ENCODE assay signal across 8 cellular contexts in the genomic region with DNA sequence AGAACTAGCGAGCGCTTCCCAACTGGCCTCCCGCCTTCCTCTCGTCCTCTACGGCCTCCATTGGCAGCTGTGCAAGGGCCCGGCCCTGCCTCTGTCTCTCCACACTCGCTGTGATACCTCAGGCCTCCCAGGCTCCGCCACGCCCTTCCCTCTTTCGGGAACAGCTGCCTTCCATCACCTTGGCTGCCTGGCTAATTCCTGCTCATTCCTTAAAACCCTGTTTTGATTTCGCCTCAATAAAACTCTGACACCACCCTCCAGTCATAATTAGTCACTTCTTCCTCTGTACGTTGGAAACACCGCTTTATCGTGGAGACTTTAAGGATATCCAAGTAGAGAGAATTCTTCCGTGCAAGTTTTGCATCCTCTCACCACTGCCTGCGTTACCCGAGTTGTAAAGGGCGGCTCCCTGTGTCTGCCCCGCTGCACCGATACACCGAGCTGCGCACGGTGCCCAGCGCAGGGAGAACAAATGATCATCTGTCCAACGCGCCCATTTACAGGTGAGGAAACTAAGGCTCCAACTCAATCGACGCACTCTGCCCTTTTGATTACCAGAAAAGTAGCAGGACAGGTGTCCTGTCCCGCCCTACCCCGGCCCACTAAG.
A peak's percentile ranks its signal among the peaks of the same experiment; 100 is the strongest.
DNase-seq lines count a peak whose midpoint lies in the region; ATAC-seq, FAIRE-seq and TF ChIP-seq lines count a peak whose summit lies in the region.

No MANE protein-coding gene starts in this region.

- H3K36me3 ChIP-seq in PC-9 (ENCODE audit: low read depth) (no peaks in the 10 kb centered on the region), endothelial cell of umbilical vein (ENCODE audit: control insufficient read depth in 2 of 2, extremely low read depth in 1 of 2, insufficient read depth in 2 of 2, low read length in 2 of 2) (no peaks in the 10 kb centered on the region), rectal smooth muscle tissue (ENCODE audit: control insufficient read depth, insufficient read depth, low read length) (no peaks in the 10 kb centered on the region)

- H3K79me2 ChIP-seq in PC-9 (ENCODE audit: low read depth) (peaks cover 37% of the 10 kb centered on the region), endothelial cell of umbilical vein (ENCODE audit: control insufficient read depth, insufficient read depth, low read length) (no peaks in the 10 kb centered on the region)

- no peaks in the 10 kb centered on the region for H4K20me1 ChIP-seq in PC-9 (ENCODE audit: insufficient read depth)
- H4K20me1 ChIP-seq in endothelial cell of umbilical vein (replicated peaks; ENCODE audit: control insufficient read depth, extremely low read depth, insufficient read depth, low read length) = no peaks in the 10 kb centered on the region

- H3K27ac ChIP-seq in PC-9 = peak overlapping the region; percentile 69
- H3K27ac ChIP-seq in endothelial cell of umbilical vein (ENCODE audit: insufficient read depth, low read depth, low read length) = no peak overlapping the region
- H3K27ac ChIP-seq in rectal smooth muscle tissue (ENCODE audit: low read depth, low read length) = no peak overlapping the region

- H3K9me1 ChIP-seq in endothelial cell of umbilical vein (replicated peaks; ENCODE audit: control insufficient read depth, extremely low read depth, insufficient read depth, low read length) = no peaks in the 10 kb centered on the region

- TF ChIP-seq CTCF in PC-9 (conservative IDR thresholded peaks at IDR 0.05) (no peak), endothelial cell of umbilical vein (IDR thresholded peaks at IDR 0.05; ENCODE audit: extremely low read depth in 1 of 2, insufficient read depth in 1 of 2, low read depth in 1 of 2, low read length in 2 of 2) (no peak)

- in situ Hi-C loops in ACHN (cut with HindIII; ENCODE audit: low pct_ligation_motif_present, low pct_unique_long_range_greater_than_20kb, low sequenced_read_pairs) = no loop called here

- POLR2A ChIA-PET in PC-9 (lab: Charles Lee; ENCODE audit: unreplicated experiment) = interaction anchor here (0.6 to 1.5 kb wide), 2 partner anchors 25 to 156 kb away, joined by 3 to 12 read pairs; no protein-coding TSS in a partner anchor
- POLR2A ChIA-PET in endothelial cell of umbilical vein (lab: Charles Lee) = no interaction called here

- no peak for TF ChIP-seq POLR2A in endothelial cell of umbilical vein (IDR thresholded peaks at IDR 0.05; ENCODE audit: low read depth, low read length)
- no peak for TF ChIP-seq POLR2A in GM12892 (IDR thresholded peaks at IDR 0.05; ENCODE audit: low read depth, low read length)

- peak; percentile 47 for DNase-seq in ACHN
- peak; percentile 40 to 71 for DNase-seq in PC-9
- peak; percentile 53 for DNase-seq in endothelial cell of umbilical vein (ENCODE audit: low read depth, low spot score)
- DNase-seq in GM12892 (ENCODE audit: insufficient read length) = no peak
- no peak for DNase-seq in stimulated activated CD4-positive, alpha-beta T cell treated with anti-CD3 and anti-CD28 coated beads, Interleukin-4, amount 100 ng/mL, for 24 hours
- no peak for DNase-seq in left lobe of liver (ENCODE audit: low spot score)

- H3K27me3 ChIP-seq in PC-9 (ENCODE audit: insufficient read depth, low read depth) (no peaks in the 10 kb centered on the region), endothelial cell of umbilical vein (ENCODE audit: control insufficient read depth in 2 of 2, insufficient read depth in 2 of 2, low read length in 2 of 2) (peaks cover 2 to 7% of the 10 kb centered on the region in 2 experiments), rectal smooth muscle tissue (ENCODE audit: control insufficient read depth, insufficient read depth, low read length) (peaks cover 2% of the 10 kb centered on the region)

- H3K4me1 ChIP-seq in PC-9 (replicated peaks; ENCODE audit: insufficient read depth) = peaks cover 41% of the 10 kb centered on the region
- peaks cover 8% of the 10 kb centered on the region for H3K4me1 ChIP-seq in endothelial cell of umbilical vein (ENCODE audit: control insufficient read depth, extremely low read depth, insufficient read depth, low read length)
- H3K4me1 ChIP-seq in rectal smooth muscle tissue (ENCODE audit: control insufficient read depth, insufficient read depth, low read length) = peaks cover 9% of the 10 kb centered on the region

- intact Hi-C loops in PC-9 (cut with micrococcal nuclease; ENCODE audit: unreplicated experiment) = loop anchor here (1.0 kb wide), 2 partner anchors 10 to 206 kb away; no protein-coding TSS in a partner anchor
- intact Hi-C loops in endothelial cell of umbilical vein (cut with micrococcal nuclease) = no loop called here

- no peaks in the 10 kb centered on the region for H3K9me2 ChIP-seq in PC-9 (ENCODE audit: insufficient read depth)

- no TSS peak for BruUV-seq in PC-9 (replicated peaks; lab: Mats Ljungman, UMichigan)
- BruUV-seq in endothelial cell of umbilical vein (replicated peaks; lab: Mats Ljungman, UMichigan) = no TSS peak

- ATAC-seq in GM19397 (IDR thresholded peaks at IDR 0.05; ENCODE audit: unreplicated experiment) = peak; percentile 3
- no peak for ATAC-seq in left lobe of liver

- H2AFZ ChIP-seq in PC-9 (peak overlapping the region; percentile 50), endothelial cell of umbilical vein (ENCODE audit: low read depth, low read length) (peak overlapping the region; percentile 63)

- dilution Hi-C loops in endothelial cell of umbilical vein (cut with MboI; ENCODE audit: extremely low pct_ligation_motif_present, low sequenced_read_pairs) = no loop called here

- H3F3A ChIP-seq in PC-9 (ENCODE audit: insufficient read depth, low read depth) = peaks cover 32% of the 10 kb centered on the region

- H3K4me3 ChIP-seq in PC-9 = peak overlapping the region; percentile 61; the same call in 1 of the 2 replicates
- H3K4me3 ChIP-seq in endothelial cell of umbilical vein (replicated peaks in 1 of 3; ENCODE audit: insufficient read depth in 1 of 3, low read depth in 1 of 3, low read length in 3 of 3) = peak overlapping the region; percentile 34 to 52 (median 35)
- peak overlapping the region; percentile 49 for H3K4me3 ChIP-seq in rectal smooth muscle tissue (ENCODE audit: low read length)

- H3K4me2 ChIP-seq in PC-9 (peak overlapping the region; percentile 86), endothelial cell of umbilical vein (ENCODE audit: insufficient read depth, low read length) (peak overlapping the region; percentile 81)

- H3K9ac ChIP-seq in endothelial cell of umbilical vein (replicated peaks; ENCODE audit: extremely low read depth, insufficient read depth, low read length) (no peak overlapping the region), rectal smooth muscle tissue (ENCODE audit: low read length) (no peak overlapping the region)

- peak; percentile 97 for FAIRE-seq in endothelial cell of umbilical vein (lab: Jason Lieb, UNC)
- FAIRE-seq in GM12892 (lab: Jason Lieb, UNC) = no peak

- CTCF ChIA-PET in PC-9 (lab: Charles Lee) = interaction anchor here (1.1 kb wide), 1 partner anchor 25 kb away, joined by 5 read pairs; no protein-coding TSS in a partner anchor
- CTCF ChIA-PET in endothelial cell of umbilical vein (lab: Charles Lee) = no interaction called here

- H3K9me3 ChIP-seq in PC-9 (ENCODE audit: insufficient read depth, low read depth) = no peaks in the 10 kb centered on the region
- no peaks in the 10 kb centered on the region for H3K9me3 ChIP-seq in endothelial cell of umbilical vein (replicated peaks; ENCODE audit: control insufficient read depth, insufficient read depth, low read length)

TF ChIP-seq in endothelial cell of umbilical vein, 7 proteins besides CTCF, POLR2A, EP300 and RAD21:
- TF ChIP-seq POLR2AphosphoS5 (IDR thresholded peaks at IDR 0.05; ENCODE audit: insufficient read depth, low read depth, low read length) (no peak), JUN (IDR thresholded peaks at IDR 0.05; ENCODE audit: borderline replicate concordance, insufficient read depth, insufficient read length, low read depth) (peak; percentile 26), GATA2 (IDR thresholded peaks at IDR 0.05; ENCODE audit: insufficient read depth, insufficient read length, low read depth, low read length) (no peak), MYC (IDR thresholded peaks at IDR 0.05; ENCODE audit: low read depth, low read length) (no peak), EZH2 (IDR thresholded peaks at IDR 0.05; ENCODE audit: borderline replicate concordance, low read depth, low read length, severe bottlenecking) (no peak), FOS (IDR thresholded peaks at IDR 0.05; ENCODE audit: borderline replicate concordance, insufficient read depth, low read length) (peak; percentile 85)
- TF ChIP-seq, protein P1, sequence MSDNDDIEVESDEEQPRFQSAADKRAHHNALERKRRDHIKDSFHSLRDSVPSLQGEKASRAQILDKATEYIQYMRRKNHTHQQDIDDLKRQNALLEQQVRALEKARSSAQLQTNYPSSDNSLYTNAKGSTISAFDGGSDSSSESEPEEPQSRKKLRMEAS (IDR thresholded peaks at IDR 0.05; ENCODE audit: insufficient read depth, insufficient read length) = no peak
TF ChIP-seq in endothelial cell of umbilical vein: peak in this region for 2.

Comparison
In these comparisons a context has a peak if more than half of its experiments do, and no peak if none do; other contexts are left out.
1. DNase-seq: peak in ACHN (single experiment), PC-9 (2 of 2) and endothelial cell of umbilical vein (single experiment); none in GM12892 (single experiment), stimulated activated CD4-positive, alpha-beta T cell treated with anti-CD3 and anti-CD28 coated beads, Interleukin-4, amount 100 ng/mL, for 24 hours (single experiment) and left lobe of liver (single experiment).
2. Peak in every context shown above with its lines, with median percentiles within 50 percentile points of each other: H3K4me3 ChIP-seq.